8 cellular contexts compared by ENCODE assay signal in the genomic region with DNA sequence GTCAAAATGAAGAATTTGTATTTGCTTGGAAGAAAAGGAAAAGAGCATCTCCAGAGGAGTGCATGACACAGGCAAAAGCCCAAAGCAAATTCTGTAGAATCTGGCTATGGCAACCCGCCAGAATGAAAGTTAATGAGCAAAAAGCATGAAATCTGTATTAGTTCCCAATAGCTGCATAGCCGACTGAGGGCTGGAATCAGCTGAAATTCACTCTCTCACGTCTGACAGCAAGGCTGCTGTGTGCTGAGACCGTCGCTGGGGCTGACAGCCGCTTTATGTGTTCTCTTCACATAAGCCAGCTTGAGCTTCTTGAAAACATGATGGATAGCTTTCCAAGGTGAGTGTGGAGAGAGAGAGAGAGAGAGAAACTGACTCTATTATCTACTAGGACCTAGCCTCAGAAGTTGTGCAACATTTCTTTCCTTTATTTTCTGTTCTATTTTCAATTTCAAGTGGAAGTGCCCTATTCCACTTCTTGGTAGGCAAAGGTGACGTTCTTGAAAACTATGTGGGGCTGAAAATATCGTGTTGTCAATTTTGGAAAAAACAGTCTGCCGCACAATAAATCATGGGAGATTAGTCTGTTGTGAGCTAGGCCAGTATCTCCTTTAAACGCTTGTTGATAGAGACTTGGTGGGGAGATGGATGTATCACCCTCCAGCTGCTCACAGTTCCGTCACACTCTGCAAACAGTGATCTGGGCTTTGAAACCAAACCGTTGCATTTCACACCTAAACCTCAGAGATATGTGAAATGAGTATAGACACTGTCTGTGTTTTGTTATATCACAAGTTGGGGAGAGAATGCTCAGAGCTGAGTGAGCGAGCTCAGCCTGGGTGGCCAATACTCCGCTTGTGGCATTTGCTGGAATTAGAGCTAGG.
DNase-seq lines count a peak whose midpoint lies in the region; ATAC-seq and TF ChIP-seq lines count a peak whose summit lies in the region.

No MANE protein-coding gene starts in this region.

- BruUV-seq in mammary epithelial cell (replicated peaks; lab: Mats Ljungman, UMichigan): no TSS peak

- H3K79me2 ChIP-seq in mammary epithelial cell (ENCODE audit: insufficient read depth, low read length): no peaks in the 10 kb centered on the region

- H3K27me3 ChIP-seq in breast epithelium (no peaks in the 10 kb centered on the region), mammary epithelial cell (ENCODE audit: insufficient read depth, low read length) (no peaks in the 10 kb centered on the region), H7 (ENCODE audit: control insufficient read depth, insufficient read depth, low read length) (no peaks in the 10 kb centered on the region)

- dilution Hi-C loops in mammary epithelial cell (cut with HindIII; ENCODE audit: low sequenced_read_pairs): no loop called here

- TF ChIP-seq CTCF in breast epithelium (IDR thresholded peaks at IDR 0.05): no peak
- TF ChIP-seq CTCF in mammary epithelial cell (conservative IDR thresholded peaks at IDR 0.05 in 1 of 2, IDR thresholded peaks at IDR 0.05 in 1 of 2; ENCODE audit: extremely low read depth in 1 of 2, insufficient read depth in 1 of 2, low read depth in 1 of 2, low read length in 2 of 2): no peak
- TF ChIP-seq CTCF in natural killer cell (IDR thresholded peaks at IDR 0.05): no peak

- ATAC-seq in HG03064 (IDR thresholded peaks at IDR 0.05; ENCODE audit: low read depth, unreplicated experiment): peak; percentile 99
- peak; percentile 90 to 98 (median 97) for ATAC-seq in natural killer cell

- H3K4me1 ChIP-seq in breast epithelium (peaks cover 0 to 8% of the 10 kb centered on the region in 2 donors), mammary epithelial cell (ENCODE audit: insufficient read depth, low read length) (peaks cover 4% of the 10 kb centered on the region)

- H3K4me1 Mint-ChIP-seq in activated T-cell treated with anti-CD3 and anti-CD28 coated beads, Interleukin-2, amount 50 U/mL, for 24 hours (ENCODE audit: low read depth): peaks cover 33% of the 10 kb centered on the region
- H3K4me1 Mint-ChIP-seq in natural killer cell: peaks cover 18 to 20% of the 10 kb centered on the region in 2 donors

- no peak for DNase-seq in breast epithelium (ENCODE audit: low spot score in 2 of 2)
- no peak for DNase-seq in mammary epithelial cell
- DNase-seq in activated T-cell treated with anti-CD3 and anti-CD28 coated beads, Interleukin-2, amount 50 U/mL, for 24 hours: peak; percentile 44
- peak; percentile 43 for DNase-seq in natural killer cell
- DNase-seq in RPMI8226: no peak
- no peak for DNase-seq in H7
- DNase-seq in NCI-H2081 (lab: John Stamatoyannopoulos, UW): no peak

- H3K27ac ChIP-seq in breast epithelium (peak overlapping the region; percentile 64 to 77), mammary epithelial cell (ENCODE audit: insufficient read depth, low read depth, low read length) (no peak overlapping the region)

- H3K36me3 Mint-ChIP-seq in activated T-cell treated with anti-CD3 and anti-CD28 coated beads, Interleukin-2, amount 50 U/mL, for 24 hours (ENCODE audit: low read depth): no peaks in the 10 kb centered on the region
- no peaks in the 10 kb centered on the region for H3K36me3 Mint-ChIP-seq in natural killer cell

- H3K36me3 ChIP-seq in breast epithelium: no peaks in the 10 kb centered on the region
- H3K36me3 ChIP-seq in mammary epithelial cell (ENCODE audit: insufficient read depth, low read length): no peaks in the 10 kb centered on the region
- H3K36me3 ChIP-seq in H7 (replicated peaks; ENCODE audit: control insufficient read depth, insufficient read depth, low read length): no peaks in the 10 kb centered on the region

- no peaks in the 10 kb centered on the region for H3K27me3 Mint-ChIP-seq in activated T-cell treated with anti-CD3 and anti-CD28 coated beads, Interleukin-2, amount 50 U/mL, for 24 hours
- no peaks in the 10 kb centered on the region for H3K27me3 Mint-ChIP-seq in natural killer cell (ENCODE audit: low read depth in 2 of 2)

- H3K4me3 ChIP-seq in breast epithelium (peak overlapping the region in 1 of 3 donors; percentile 19), mammary epithelial cell (replicated peaks in 1 of 3; ENCODE audit: insufficient read depth in 1 of 3, low read depth in 2 of 3, low read length in 3 of 3) (no peak overlapping the region), H7 (ENCODE audit: insufficient read depth, low read depth, low read length) (no peak overlapping the region)

- no peak overlapping the region for H2AFZ ChIP-seq in mammary epithelial cell (ENCODE audit: low read depth, low read length)

- H3K9ac ChIP-seq in mammary epithelial cell (ENCODE audit: insufficient read depth, low read length): no peak overlapping the region

- no peak overlapping the region for H3K4me2 ChIP-seq in mammary epithelial cell (ENCODE audit: insufficient read depth, low read depth, low read length)

- CTCF ChIA-PET in mammary epithelial cell (lab: Charles Lee; ENCODE audit: low non-redundant PET): no interaction called here

- H4K20me1 ChIP-seq in mammary epithelial cell (ENCODE audit: insufficient read depth, low read length): no peaks in the 10 kb centered on the region

- intact Hi-C loops in breast epithelium (cut with DNase I; ENCODE audit: low total_unique reads) (no loop called here), mammary epithelial cell (cut with micrococcal nuclease) (no loop called here), natural killer cell (cut with micrococcal nuclease) (no loop called here)

- TF ChIP-seq POLR2A in breast epithelium (IDR thresholded peaks at IDR 0.05): no peak

- H3K9me3 ChIP-seq in breast epithelium (no peaks in the 10 kb centered on the region), mammary epithelial cell (replicated peaks; ENCODE audit: insufficient read depth, low read length) (no peaks in the 10 kb centered on the region)

- 93% methylated on average over 14 of the region's 14 CpGs for WGBS in mammary epithelial cell (ENCODE audit: low coverage, missing lambda C conversion rate)

- no peaks in the 10 kb centered on the region for H3K9me3 Mint-ChIP-seq in activated T-cell treated with anti-CD3 and anti-CD28 coated beads, Interleukin-2, amount 50 U/mL, for 24 hours
- no peaks in the 10 kb centered on the region for H3K9me3 Mint-ChIP-seq in natural killer cell

- in situ Hi-C loops in mammary epithelial cell (cut with MboI; ENCODE audit: low sequenced_read_pairs in 2 of 2): no loop called here

- peak overlapping the region; percentile 68 for H3K4me3 Mint-ChIP-seq in activated T-cell treated with anti-CD3 and anti-CD28 coated beads, Interleukin-2, amount 50 U/mL, for 24 hours
- H3K4me3 Mint-ChIP-seq in natural killer cell: peak overlapping the region; percentile 86

- peak overlapping the region; percentile 90 for H3K27ac Mint-ChIP-seq in activated T-cell treated with anti-CD3 and anti-CD28 coated beads, Interleukin-2, amount 50 U/mL, for 24 hours
- H3K27ac Mint-ChIP-seq in natural killer cell: peak overlapping the region; percentile 83 to 89

Comparison
In these comparisons a context has a peak if more than half of its experiments do, and no peak if none do; other contexts are left out.
1. DNase-seq: peak in activated T-cell treated with anti-CD3 and anti-CD28 coated beads, Interleukin-2, amount 50 U/mL, for 24 hours (single experiment) and natural killer cell (single experiment); none in breast epithelium (0 of 2), mammary epithelial cell (single experiment), RPMI8226 (single experiment), H7 (single experiment) and NCI-H2081 (0 of 2).